Comparison of ENCODE assay signal across 8 cellular contexts in the genomic region with DNA sequence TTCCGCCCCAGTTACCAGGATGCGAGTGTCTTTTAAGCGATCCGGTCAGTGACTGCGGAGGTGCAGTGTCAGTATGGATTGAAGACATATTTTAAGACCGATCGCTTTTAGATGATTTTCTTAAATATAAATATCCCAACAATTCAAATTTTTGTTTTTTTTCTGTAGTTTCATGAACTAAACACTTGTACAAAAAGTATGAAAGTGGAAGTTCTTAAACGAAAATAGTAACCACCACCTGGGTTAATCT. TPM values are rescaled to one million over a fixed set of nuclear protein-coding genes. Genes with fewer than 3 reads are reported as not detected.
A peak's percentile ranks its signal among the peaks of the same experiment; 100 is the strongest.
DNase-seq lines count a peak whose midpoint lies in the region; ATAC-seq and TF ChIP-seq lines count a peak whose summit lies in the region.

No MANE protein-coding gene starts in this region.

- POLR2A ChIA-PET in A673 (lab: Charles Lee; ENCODE audit: low non-redundant PET) = no interaction called here

- TF ChIP-seq CTCF in A673 (conservative IDR thresholded peaks at IDR 0.05; ENCODE audit: low read depth, low read length) = no peak
- no peak for TF ChIP-seq CTCF in HFFc6 (IDR thresholded peaks at IDR 0.05)
- TF ChIP-seq CTCF in brain (conservative IDR thresholded peaks at IDR 0.05) = no peak

- H3K4me3 Mint-ChIP-seq in HFFc6 = peak overlapping the region; percentile 97
- peak overlapping the region; percentile 92 to 98 (median 94) for H3K4me3 Mint-ChIP-seq in brain

- H3K9me3 Mint-ChIP-seq in HFFc6 (no peaks in the 10 kb centered on the region), brain (peaks cover 0 to 8% (median 0%) of the 10 kb centered on the region in 5 experiments)

- peaks cover 3% of the 10 kb centered on the region for H3K27me3 Mint-ChIP-seq in HFFc6 (ENCODE audit: insufficient read depth)
- H3K27me3 Mint-ChIP-seq in brain = peaks cover 65% of the 10 kb centered on the region

- H3K4me1 Mint-ChIP-seq in HFFc6 (ENCODE audit: low read depth) (peaks cover 33% of the 10 kb centered on the region), brain (peaks cover 49% of the 10 kb centered on the region)

- peaks cover 20% of the 10 kb centered on the region for H3K4me1 ChIP-seq in A673 (ENCODE audit: insufficient read depth, low read length, poor library complexity, severe bottlenecking)
- peaks cover 27% of the 10 kb centered on the region for H3K4me1 ChIP-seq in mononuclear cell (ENCODE audit: insufficient read depth, low read length)

- H3K36me3 Mint-ChIP-seq in HFFc6 (ENCODE audit: low read depth) = no peaks in the 10 kb centered on the region
- peaks cover 5% of the 10 kb centered on the region for H3K36me3 Mint-ChIP-seq in brain

- intact Hi-C loops in A673 (cut with micrococcal nuclease; ENCODE audit: unreplicated experiment) = loop anchor here (5.0 kb wide), 1 partner anchor 90 kb away; no protein-coding TSS in a partner anchor

- peaks cover 2% of the 10 kb centered on the region for H3K27me3 ChIP-seq in A673 (replicated peaks; ENCODE audit: insufficient read depth, low read depth, low read length, poor library complexity)
- H3K27me3 ChIP-seq in mononuclear cell (ENCODE audit: insufficient read depth, low read length) = peaks cover 4% of the 10 kb centered on the region

- peak overlapping the region; percentile 90 for H3K27ac ChIP-seq in A673 (ENCODE audit: low read depth, low read length, poor library complexity, severe bottlenecking)

- H3K9me3 ChIP-seq in A673 (ENCODE audit: low read depth, low read length, poor library complexity, severe bottlenecking) (no peaks in the 10 kb centered on the region), mononuclear cell (ENCODE audit: low read depth, low read length) (no peaks in the 10 kb centered on the region)

- H3K27ac Mint-ChIP-seq in HFFc6 (peak overlapping the region; percentile 92), brain (peak overlapping the region; percentile 90 to 96 (median 94))

- no peaks in the 10 kb centered on the region for H3K36me3 ChIP-seq in A673 (ENCODE audit: insufficient read depth, low read length, poor library complexity, severe bottlenecking)

- ATAC-seq in HG03045 (IDR thresholded peaks at IDR 0.05; ENCODE audit: unreplicated experiment) = no peak

- BruUV-seq in A673 (replicated peaks; lab: Mats Ljungman, UMichigan) = TSS peak; percentile 46

- CTCF ChIA-PET in A673 (lab: Charles Lee) = no interaction called here

- H3K4me3 ChIP-seq in A673 (ENCODE audit: low read depth, low read length, poor library complexity, severe bottlenecking) (peak overlapping the region; percentile 88), mononuclear cell (ENCODE audit: low read length) (peak overlapping the region; percentile 76)

- no peak for DNase-seq in A673 (ENCODE audit: low spot score)
- DNase-seq in HFFc6 = no peak
- DNase-seq in nucleus accumbens (lab: John Stamatoyannopoulos, UW) = no peak
- DNase-seq in SKM-1 treated with dmso at 0.1 percent for 144 hours (lab: John Stamatoyannopoulos, UW; ENCODE audit: unreplicated experiment) = no peak
- no peak for DNase-seq in H4 (ENCODE audit: low spot score)

RNA-seq across cellular contexts. Expression of gene COMMD3, which starts 0.9 kb away (rescaled TPM):
- 66.0 and 72.6 TPM in 2 replicates for total RNA-seq in A673 (2021)
- 10 to 100 TPM; 39.5 to 47.6 (median 43.8) TPM for total RNA-seq in HFFc6 (2021; fragmentation: NEBNext Ultra II Directional; extraction: Animal tissue kit (Norgen Biotek cat#: 25700))
- 64.7 TPM for polyA plus RNA-seq in brain (ENCODE audit: insufficient read depth, low read depth, low replicate concordance)
- total RNA-seq in mononuclear cell = 21.5 TPM
- total RNA-seq in H4 (2014; rRNA removed; shearing (Covaris generic)) = 44.9 and 45.2 TPM in 2 replicates

RNA-seq across cellular contexts. Expression of gene BMI1, which starts 3.9 kb away (rescaled TPM):
- total RNA-seq in A673 (2021) = 65.3 and 85.2 TPM in 2 replicates
- total RNA-seq in HFFc6 (2021; fragmentation: NEBNext Ultra II Directional; extraction: Animal tissue kit (Norgen Biotek cat#: 25700)) = 10 to 100 TPM; 34.8 to 51.1 (median 42.3) TPM
- 32.5 TPM for polyA plus RNA-seq in brain (ENCODE audit: insufficient read depth, low read depth, low replicate concordance)
- 67.4 TPM for total RNA-seq in mononuclear cell
- total RNA-seq in H4 (2014; rRNA removed; shearing (Covaris generic)) = 50.0 and 58.6 TPM in 2 replicates

RNA-seq across cellular contexts. Expression of gene SPAG6, which starts 28.2 kb away (rescaled TPM):
- total RNA-seq in A673 (2021) = 0.39 and 0.74 TPM in 2 replicates
- not detected for total RNA-seq in HFFc6 (2021; fragmentation: NEBNext Ultra II Directional; extraction: Animal tissue kit (Norgen Biotek cat#: 25700))
- 16.3 TPM for polyA plus RNA-seq in brain (ENCODE audit: insufficient read depth, low read depth, low replicate concordance)
- not detected for total RNA-seq in mononuclear cell
- total RNA-seq in H4 (2014; rRNA removed; shearing (Covaris generic)) = 0.21 TPM in 1 of 2 replicates, not detected in the other
